ENCODE assay signal across 8 cellular contexts in genomic region chr14:65471038-65471878, GRCh38. TPM values are rescaled to one million over a fixed set of nuclear protein-coding genes. Genes with fewer than 3 reads are reported as not detected.
DNase-seq lines count a peak whose midpoint lies in the region; ATAC-seq and TF ChIP-seq lines count a peak whose summit lies in the region.

No MANE protein-coding gene starts in this region.

- in situ Hi-C loops in brain microvascular endothelial cell (cut with HindIII; ENCODE audit: low pct_ligation_motif_present, low sequenced_read_pairs): no loop called here

- H3K4me1 ChIP-seq in DND-41 (ENCODE audit: insufficient read depth, low read length): no peaks in the 10 kb centered on the region

- H3K27me3 Mint-ChIP-seq in activated CD8-positive, alpha-beta T cell treated with anti-CD3 and anti-CD28 coated beads, Interleukin-2, amount 10 ng/mL, durations not matched to agents 7 days and 5 days (ENCODE audit: low read depth): no peaks in the 10 kb centered on the region

- CTCF ChIA-PET in activated CD8-positive, alpha-beta T cell treated with anti-CD3 and anti-CD28 coated beads, Interleukin-2, amount 10 ng/mL, durations not matched to agents 7 days and 5 days (lab: Charles Lee): no interaction called here

- no peaks in the 10 kb centered on the region for H3K27me3 ChIP-seq in DND-41 (ENCODE audit: insufficient read depth, low read length, poor library complexity)
- H3K27me3 ChIP-seq in brain microvascular endothelial cell (replicated peaks): no peaks in the 10 kb centered on the region

- ATAC-seq in DND-41 (ENCODE audit: insufficient read depth, low read depth) (0 out of 3 replicates have a peak, but pooled peaks have one; percentile 14), GM19351 (IDR thresholded peaks at IDR 0.05; ENCODE audit: unreplicated experiment) (peak; percentile 78), HG03097 (IDR thresholded peaks at IDR 0.05; ENCODE audit: low FRiP score, unreplicated experiment) (peak; percentile 75)
- ATAC-seq in activated CD8-positive, alpha-beta T cell treated with anti-CD3 and anti-CD28 coated beads, Interleukin-2, amount 10 ng/mL, durations not matched to agents 7 days and 5 days: no peak

- peak overlapping the region; percentile 78 for H3K27ac Mint-ChIP-seq in activated CD8-positive, alpha-beta T cell treated with anti-CD3 and anti-CD28 coated beads, Interleukin-2, amount 10 ng/mL, durations not matched to agents 7 days and 5 days

- no peak overlapping the region for H3K4me2 ChIP-seq in DND-41 (ENCODE audit: insufficient read depth, low read length)

- TF ChIP-seq CTCF in DND-41 (IDR thresholded peaks at IDR 0.05; ENCODE audit: borderline replicate concordance, extremely low read depth, low read length, poor library complexity, severe bottlenecking): no peak
- TF ChIP-seq CTCF in brain microvascular endothelial cell (IDR thresholded peaks at IDR 0.05; ENCODE audit: low read depth, low read length, missing control alignments): no peak

- H3K36me3 ChIP-seq in DND-41 (ENCODE audit: insufficient read depth, low read length) (peaks cover 21% of the 10 kb centered on the region), brain microvascular endothelial cell (replicated peaks) (no peaks in the 10 kb centered on the region)

- H4K20me1 ChIP-seq in DND-41 (ENCODE audit: insufficient read depth, low read length): peaks cover 43% of the 10 kb centered on the region

- H3K9me3 Mint-ChIP-seq in activated CD8-positive, alpha-beta T cell treated with anti-CD3 and anti-CD28 coated beads, Interleukin-2, amount 10 ng/mL, durations not matched to agents 7 days and 5 days (ENCODE audit: insufficient read depth): no peaks in the 10 kb centered on the region

- H3K36me3 Mint-ChIP-seq in activated CD8-positive, alpha-beta T cell treated with anti-CD3 and anti-CD28 coated beads, Interleukin-2, amount 10 ng/mL, durations not matched to agents 7 days and 5 days (ENCODE audit: low read depth): peaks cover 38% of the 10 kb centered on the region

- POLR2A ChIA-PET in activated CD8-positive, alpha-beta T cell treated with anti-CD3 and anti-CD28 coated beads, Interleukin-2, amount 10 ng/mL, durations not matched to agents 7 days and 5 days (lab: Charles Lee): interaction anchor here (1.0 kb wide), 1 partner anchor 11 kb away, joined by 3 read pairs; no protein-coding TSS in a partner anchor

- DNase-seq in DND-41: no peak
- no peak for DNase-seq in activated CD8-positive, alpha-beta T cell treated with anti-CD3 and anti-CD28 coated beads, Interleukin-2, amount 10 ng/mL, durations not matched to agents 7 days and 5 days
- DNase-seq in nucleus accumbens (lab: John Stamatoyannopoulos, UW): no peak
- DNase-seq in brain microvascular endothelial cell: no peak
- DNase-seq in SHP77 (lab: John Stamatoyannopoulos, UW): no peak
- no peak for DNase-seq in middle frontal gyrus (ENCODE audit: extremely low spot score, low spot score)

- no peak overlapping the region for H3K4me3 Mint-ChIP-seq in activated CD8-positive, alpha-beta T cell treated with anti-CD3 and anti-CD28 coated beads, Interleukin-2, amount 10 ng/mL, durations not matched to agents 7 days and 5 days

- peaks cover 91% of the 10 kb centered on the region for H3K79me2 ChIP-seq in DND-41 (ENCODE audit: insufficient read depth, low read length)

- peaks cover 36% of the 10 kb centered on the region for H3K4me1 Mint-ChIP-seq in activated CD8-positive, alpha-beta T cell treated with anti-CD3 and anti-CD28 coated beads, Interleukin-2, amount 10 ng/mL, durations not matched to agents 7 days and 5 days (ENCODE audit: low read depth)

- no peaks in the 10 kb centered on the region for H3K9me3 ChIP-seq in DND-41 (ENCODE audit: insufficient read depth, low read length, severe bottlenecking)

- H3K4me3 ChIP-seq in DND-41 (ENCODE audit: low read depth in 1 of 2, low read length in 2 of 2): no peak overlapping the region
- no peak overlapping the region for H3K4me3 ChIP-seq in brain microvascular endothelial cell (ENCODE audit: low read depth, low read length)

- no peak overlapping the region for H3K9ac ChIP-seq in DND-41 (ENCODE audit: low read depth, low read length)

- H3K27ac ChIP-seq in DND-41 (ENCODE audit: low read length) (no peak overlapping the region), brain microvascular endothelial cell (no peak overlapping the region)

- H2AFZ ChIP-seq in DND-41 (ENCODE audit: low read depth, low read length): no peak overlapping the region

RNA-seq across cellular contexts. Expression of gene FUT8, which starts 58.7 kb away (rescaled TPM):
- 100 to 1,000 TPM in 1 of 2 experiments, 10 to 100 TPM in 1; 99.2 to 101 TPM for total RNA-seq in activated CD8-positive, alpha-beta T cell treated with anti-CD3 and anti-CD28 coated beads, Interleukin-2, amount 10 ng/mL, durations not matched to agents 7 days and 5 days
